Comparison of ENCODE assay signal across 1 cellular context in genomic region chr2:215436705-215437570, GRCh38.
TF ChIP-seq lines count a peak whose summit lies in the region.

No MANE protein-coding gene starts in this region.

TF ChIP-seq in HepG2, 621 proteins besides CTCF, POLR2A, EP300 and RAD21 (continued from another document):
- TF ChIP-seq ZNF768 (CRISPR knock-in tag; IDR thresholded peaks at IDR 0.05) = peak; percentile 46; the same call in 1 of the 2 replicates
- TF ChIP-seq ZNF547 (CRISPR knock-in tag; IDR thresholded peaks at IDR 0.05) = 0 out of 2 replicates have a peak, but pooled peaks have one; percentile 24
- no peak for TF ChIP-seq ZNF335 (CRISPR knock-in tag; IDR thresholded peaks at IDR 0.05)
- TF ChIP-seq MLXIP (CRISPR knock-in tag; IDR thresholded peaks at IDR 0.05; ENCODE audit: borderline replicate concordance) = no peak; the same call in 1 of the 2 replicates
- TF ChIP-seq SPEN (CRISPR knock-in tag; IDR thresholded peaks at IDR 0.05; ENCODE audit: low read depth) = no peak
- TF ChIP-seq KLF16 (CRISPR knock-in tag; IDR thresholded peaks at IDR 0.05) = peak in 1 of 2 experiments; percentile 21; a peak in 1 of 4 replicates
